In the genomic region with DNA sequence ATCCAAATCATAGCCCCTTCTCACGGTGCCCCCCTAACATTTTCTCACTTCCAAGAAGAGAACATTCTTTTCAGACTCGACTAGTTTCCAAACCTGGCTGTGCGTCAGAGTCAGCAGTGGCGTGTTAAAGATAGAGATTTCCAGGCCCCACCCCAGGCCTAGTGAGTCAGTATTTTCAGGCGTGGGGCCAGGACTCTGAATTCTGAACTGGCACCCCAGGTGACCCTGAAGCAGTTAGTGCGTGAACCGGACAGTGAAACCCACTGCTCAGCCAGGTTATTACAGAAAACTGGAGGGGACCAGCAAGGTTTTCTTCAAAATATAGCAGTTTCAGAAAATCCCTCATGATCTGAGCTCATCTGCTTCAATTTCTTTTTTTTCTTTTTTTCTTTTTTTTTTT, we compare ENCODE assay signal across 8 cellular contexts. TPM values are rescaled to one million over a fixed set of nuclear protein-coding genes. Genes with fewer than 3 reads are reported as not detected.
A peak's percentile ranks its signal among the peaks of the same experiment; 100 is the strongest.
DNase-seq lines count a peak whose midpoint lies in the region; ATAC-seq and TF ChIP-seq lines count a peak whose summit lies in the region.
"Had no signal": no experiment of that assay in that cellular context is flagged by ENCODE, and none has a peak within 500 bp of the region (broad histone marks: within the 10 kb centered on the region; RNA-seq: fewer than 3 reads in every experiment).

No MANE protein-coding gene starts in this region.

- H3K27me3 ChIP-seq in MG63 (no peaks in the 10 kb centered on the region), lower lobe of right lung (ENCODE audit: low read depth) (no peaks in the 10 kb centered on the region), vagina (no peaks in the 10 kb centered on the region), colonic mucosa (no peaks in the 10 kb centered on the region)

- H3K9ac ChIP-seq in colonic mucosa (ENCODE audit: low read depth in 2 of 2, low read length in 2 of 2): no peak overlapping the region

- H3K4me1 ChIP-seq in lower lobe of right lung (no peaks in the 10 kb centered on the region), vagina (no peaks in the 10 kb centered on the region), colonic mucosa (no peaks in the 10 kb centered on the region)

- no peak for TF ChIP-seq CTCF in lower lobe of right lung (IDR thresholded peaks at IDR 0.05)
- no peak for TF ChIP-seq CTCF in vagina (IDR thresholded peaks at IDR 0.05)
- no peak for TF ChIP-seq CTCF in colonic mucosa (IDR thresholded peaks at IDR 0.05)

- H3K27ac ChIP-seq in lower lobe of right lung (no peak overlapping the region), vagina (peak overlapping the region; percentile 59), colonic mucosa (no peak overlapping the region)

- peak; percentile 86 to 92 for ATAC-seq in lower lobe of right lung
- no peak for ATAC-seq in GM21576 (IDR thresholded peaks at IDR 0.05; ENCODE audit: unreplicated experiment)
- ATAC-seq: stimulated activated effector memory CD8-positive, alpha-beta T cell treated with anti-CD3 and anti-CD28 coated beads, Interleukin-12 subunit alpha, Interleukin-12 subunit beta, amount 100 ng/mL, for 72 hours had no signal

- H3K36me3 ChIP-seq in MG63 (no peaks in the 10 kb centered on the region), lower lobe of right lung (no peaks in the 10 kb centered on the region), vagina (no peaks in the 10 kb centered on the region), colonic mucosa (no peaks in the 10 kb centered on the region)

- no peak for TF ChIP-seq POLR2A in vagina (IDR thresholded peaks at IDR 0.05)

- DNase-seq in MG63 (peak; percentile 84), dermis microvascular lymphatic vessel endothelial cell (ENCODE audit: low read depth in 2 of 2) (peak; percentile 40 to 69), lower lobe of right lung (peak; percentile 51), vagina (ENCODE audit: extremely low spot score in 2 of 2) (no peak), NCI-H1417 (lab: John Stamatoyannopoulos, UW) (no peak), colonic mucosa (no peak)

- H3K9me3 ChIP-seq in MG63 (no peaks in the 10 kb centered on the region), lower lobe of right lung (no peaks in the 10 kb centered on the region), vagina (no peaks in the 10 kb centered on the region), colonic mucosa (no peaks in the 10 kb centered on the region)

- intact Hi-C loops in lower lobe of right lung (cut with DNase I) (no loop called here), vagina (cut with DNase I) (no loop called here), colonic mucosa (cut with DNase I) (no loop called here)

- no peak overlapping the region for H3K4me3 ChIP-seq in MG63
- H3K4me3 ChIP-seq in lower lobe of right lung: no peak overlapping the region
- no peak overlapping the region for H3K4me3 ChIP-seq in vagina
- H3K4me3 ChIP-seq in colonic mucosa: no peak overlapping the region

RNA-seq across cellular contexts. Expression of a gene that starts 35.0 kb away (rescaled TPM):
- total RNA-seq in MG63 (2014; rRNA removed; shearing (Covaris generic); ENCODE audit: low replicate concordance): 13.4 and 15.0 TPM in 2 replicates
- total RNA-seq in dermis microvascular lymphatic vessel endothelial cell (13.7 and 14.8 TPM in 2 replicates), lower lobe of right lung (25.7 TPM), vagina (19.9 TPM), colonic mucosa (10 to 100 TPM; 18.3 to 21.3 TPM)

Comparison
In these comparisons a context has a peak if more than half of its experiments do, and no peak if none do; other contexts are left out.
1. DNase-seq: peak in MG63 (single experiment), dermis microvascular lymphatic vessel endothelial cell (2 of 2) and lower lobe of right lung (single experiment); none in vagina (0 of 2), NCI-H1417 (0 of 3) and colonic mucosa (single experiment).